1 cellular context compared by ENCODE assay signal in the genomic region with DNA sequence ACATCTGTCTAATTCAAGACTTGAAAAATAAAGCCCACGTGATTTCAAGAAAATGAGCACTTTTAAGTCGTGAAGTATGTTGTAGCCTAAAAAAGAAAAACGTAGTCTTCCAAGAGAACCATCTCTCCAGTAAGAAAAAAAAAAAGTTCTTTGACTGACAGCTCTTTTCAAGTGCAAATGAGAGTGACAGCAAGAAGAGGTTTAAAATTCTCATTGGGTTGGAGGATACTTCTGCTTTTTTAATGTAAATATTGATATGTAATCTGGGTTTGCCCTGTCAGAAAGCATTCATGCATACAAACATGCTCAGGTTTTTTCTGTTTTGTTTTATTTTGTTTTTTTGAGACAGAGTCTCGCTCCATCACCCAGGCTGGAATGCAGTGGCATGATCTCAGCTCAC.
TF ChIP-seq lines count a peak whose summit lies in the region.

No MANE protein-coding gene starts in this region.

TF ChIP-seq in GM23338, 12 proteins besides CTCF, POLR2A, EP300 and RAD21 (continued from another document):
- TF ChIP-seq, protein P1, sequence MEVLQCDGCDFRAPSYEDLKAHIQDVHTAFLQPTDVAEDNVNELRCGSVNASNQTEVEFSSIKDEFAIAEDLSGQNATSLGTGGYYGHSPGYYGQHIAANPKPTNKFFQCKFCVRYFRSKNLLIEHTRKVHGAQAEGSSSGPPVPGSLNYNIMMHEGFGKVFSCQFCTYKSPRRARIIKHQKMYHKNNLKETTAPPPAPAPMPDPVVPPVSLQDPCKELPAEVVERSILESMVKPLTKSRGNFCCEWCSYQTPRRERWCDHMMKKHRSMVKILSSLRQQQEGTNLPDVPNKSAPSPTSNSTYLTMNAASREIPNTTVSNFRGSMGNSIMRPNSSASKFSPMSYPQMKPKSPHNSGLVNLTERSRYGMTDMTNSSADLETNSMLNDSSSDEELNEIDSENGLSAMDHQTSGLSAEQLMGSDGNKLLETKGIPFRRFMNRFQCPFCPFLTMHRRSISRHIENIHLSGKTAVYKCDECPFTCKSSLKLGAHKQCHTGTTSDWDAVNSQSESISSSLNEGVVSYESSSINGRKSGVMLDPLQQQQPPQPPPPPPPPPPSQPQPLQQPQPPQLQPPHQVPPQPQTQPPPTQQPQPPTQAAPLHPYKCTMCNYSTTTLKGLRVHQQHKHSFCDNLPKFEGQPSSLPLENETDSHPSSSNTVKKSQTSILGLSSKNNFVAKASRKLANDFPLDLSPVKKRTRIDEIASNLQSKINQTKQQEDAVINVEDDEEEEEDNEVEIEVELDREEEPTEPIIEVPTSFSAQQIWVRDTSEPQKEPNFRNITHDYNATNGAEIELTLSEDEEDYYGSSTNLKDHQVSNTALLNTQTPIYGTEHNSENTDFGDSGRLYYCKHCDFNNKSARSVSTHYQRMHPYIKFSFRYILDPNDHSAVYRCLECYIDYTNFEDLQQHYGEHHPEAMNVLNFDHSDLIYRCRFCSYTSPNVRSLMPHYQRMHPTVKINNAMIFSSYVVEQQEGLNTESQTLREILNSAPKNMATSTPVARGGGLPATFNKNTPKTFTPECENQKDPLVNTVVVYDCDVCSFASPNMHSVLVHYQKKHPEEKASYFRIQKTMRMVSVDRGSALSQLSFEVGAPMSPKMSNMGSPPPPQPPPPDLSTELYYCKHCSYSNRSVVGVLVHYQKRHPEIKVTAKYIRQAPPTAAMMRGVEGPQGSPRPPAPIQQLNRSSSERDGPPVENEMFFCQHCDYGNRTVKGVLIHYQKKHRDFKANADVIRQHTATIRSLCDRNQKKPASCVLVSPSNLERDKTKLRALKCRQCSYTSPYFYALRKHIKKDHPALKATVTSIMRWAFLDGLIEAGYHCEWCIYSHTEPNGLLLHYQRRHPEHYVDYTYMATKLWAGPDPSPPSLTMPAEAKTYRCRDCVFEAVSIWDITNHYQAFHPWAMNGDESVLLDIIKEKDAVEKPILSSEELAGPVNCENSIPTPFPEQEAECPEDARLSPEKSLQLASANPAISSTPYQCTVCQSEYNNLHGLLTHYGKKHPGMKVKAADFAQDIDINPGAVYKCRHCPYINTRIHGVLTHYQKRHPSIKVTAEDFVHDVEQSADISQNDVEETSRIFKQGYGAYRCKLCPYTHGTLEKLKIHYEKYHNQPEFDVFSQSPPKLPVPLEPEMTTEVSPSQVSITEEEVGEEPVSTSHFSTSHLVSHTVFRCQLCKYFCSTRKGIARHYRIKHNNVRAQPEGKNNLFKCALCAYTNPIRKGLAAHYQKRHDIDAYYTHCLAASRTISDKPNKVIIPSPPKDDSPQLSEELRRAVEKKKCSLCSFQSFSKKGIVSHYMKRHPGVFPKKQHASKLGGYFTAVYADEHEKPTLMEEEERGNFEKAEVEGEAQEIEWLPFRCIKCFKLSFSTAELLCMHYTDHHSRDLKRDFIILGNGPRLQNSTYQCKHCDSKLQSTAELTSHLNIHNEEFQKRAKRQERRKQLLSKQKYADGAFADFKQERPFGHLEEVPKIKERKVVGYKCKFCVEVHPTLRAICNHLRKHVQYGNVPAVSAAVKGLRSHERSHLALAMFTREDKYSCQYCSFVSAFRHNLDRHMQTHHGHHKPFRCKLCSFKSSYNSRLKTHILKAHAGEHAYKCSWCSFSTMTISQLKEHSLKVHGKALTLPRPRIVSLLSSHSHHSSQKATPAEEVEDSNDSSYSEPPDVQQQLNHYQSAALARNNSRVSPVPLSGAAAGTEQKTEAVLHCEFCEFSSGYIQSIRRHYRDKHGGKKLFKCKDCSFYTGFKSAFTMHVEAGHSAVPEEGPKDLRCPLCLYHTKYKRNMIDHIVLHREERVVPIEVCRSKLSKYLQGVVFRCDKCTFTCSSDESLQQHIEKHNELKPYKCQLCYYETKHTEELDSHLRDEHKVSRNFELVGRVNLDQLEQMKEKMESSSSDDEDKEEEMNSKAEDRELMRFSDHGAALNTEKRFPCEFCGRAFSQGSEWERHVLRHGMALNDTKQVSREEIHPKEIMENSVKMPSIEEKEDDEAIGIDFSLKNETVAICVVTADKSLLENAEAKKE (CRISPR knock-in tag; IDR thresholded peaks at IDR 0.05): no peak
- TF ChIP-seq EZH2phosphoT487 (IDR thresholded peaks at IDR 0.05; ENCODE audit: unreplicated experiment): no peak
